Comparison of ENCODE assay signal across 9 cellular contexts in the genomic region with DNA sequence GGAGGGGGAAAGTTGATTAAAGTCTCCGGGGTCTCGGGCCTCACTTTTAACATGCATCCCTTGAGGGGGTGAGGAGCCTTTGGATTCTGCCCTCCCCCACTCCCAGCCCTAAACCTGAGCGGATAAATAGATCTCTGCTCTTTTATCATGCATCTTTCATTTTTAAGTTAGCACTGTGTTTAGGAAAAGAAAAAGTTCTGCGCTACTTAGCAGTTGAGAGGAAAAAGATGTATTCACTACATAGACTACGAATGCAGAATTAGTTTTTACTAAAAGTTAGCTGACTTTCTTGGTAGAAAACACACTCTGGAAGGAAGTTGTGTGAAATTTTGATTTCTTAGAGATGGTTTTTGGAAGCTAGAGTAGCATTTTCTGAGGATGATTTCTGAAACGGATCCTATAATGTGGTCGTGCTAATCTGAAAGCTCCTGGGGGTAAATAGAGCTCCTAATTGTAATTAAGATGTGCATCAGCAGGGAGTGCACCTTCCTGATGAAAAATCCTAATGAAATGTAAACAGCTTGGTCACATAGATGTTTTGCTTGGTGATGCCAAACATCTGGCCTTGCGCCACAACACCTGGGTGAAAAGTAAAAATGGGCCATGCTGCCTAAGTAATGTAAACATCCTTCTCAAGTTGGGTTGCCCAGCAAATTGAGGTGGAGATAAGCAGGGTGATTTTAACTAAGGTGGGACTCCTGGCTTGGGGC. TPM values are rescaled to one million over a fixed set of nuclear protein-coding genes. Genes with fewer than 3 reads are reported as not detected.
DNase-seq lines count a peak whose midpoint lies in the region; ATAC-seq and TF ChIP-seq lines count a peak whose summit lies in the region.
"Had no signal": no experiment of that assay in that cellular context is flagged by ENCODE, and none has a peak within 500 bp of the region (broad histone marks: within the 10 kb centered on the region; RNA-seq: fewer than 3 reads in every experiment).

No MANE protein-coding gene starts in this region.

- H3K9me3 Mint-ChIP-seq in MCF 10A (ENCODE audit: unreplicated experiment), result no peaks in the 10 kb centered on the region
- H3K9me3 Mint-ChIP-seq in memory B cell, result no peaks in the 10 kb centered on the region

- H3K36me3 ChIP-seq in heart left ventricle (no peaks in the 10 kb centered on the region), urinary bladder (ENCODE audit: insufficient read depth) (no peaks in the 10 kb centered on the region)

- WGBS in heart left ventricle, 4 donors, result 36 to 40% (median 38%) methylated on average over 8 of the region's 8 CpGs
- 37% methylated on average over 8 of the region's 8 CpGs for WGBS in urinary bladder

- POLR2A ChIA-PET in MCF 10A (lab: Yijun Ruan, JAX), result interaction anchor here (0.6 to 2.6 kb wide), 18 partner anchors 15 to 479 kb away, joined by 3 to 18 read pairs (median 4); no protein-coding TSS in a partner anchor

- H3K27me3 Mint-ChIP-seq in MCF 10A (ENCODE audit: insufficient read depth, unreplicated experiment) (no peaks in the 10 kb centered on the region), memory B cell (peaks cover 13% of the 10 kb centered on the region)

- DNase-seq in heart left ventricle, result no peak
- no peak for DNase-seq in Right ventricle myocardium superior
- DNase-seq in MCF 10A (ENCODE audit: unreplicated experiment), result peak; percentile 20
- DNase-seq in memory B cell (ENCODE audit: low spot score in 2 of 2), result no peak
- DNase-seq in glomerular visceral epithelial cell (ENCODE audit: extremely low spot score), result no peak
- no peak for DNase-seq in NCI-H128 (lab: John Stamatoyannopoulos, UW; ENCODE audit: unreplicated experiment)
- DNase-seq: SHP77 treated with DMSO at 0.1 percent for 48 hours had no signal

- H3K9me3 ChIP-seq in heart left ventricle, result no peaks in the 10 kb centered on the region

- peak in 1 of 4 donors; percentile 1 for ATAC-seq in heart left ventricle
- no peak for ATAC-seq in Right ventricle myocardium superior (ENCODE audit: poor library complexity)
- ATAC-seq in memory B cell (ENCODE audit: low read depth), result no peak
- ATAC-seq in GM18868 (IDR thresholded peaks at IDR 0.05; ENCODE audit: unreplicated experiment), result no peak

- TF ChIP-seq POLR2A in heart left ventricle (IDR thresholded peaks at IDR 0.05), result no peak

- BruUV-seq in MCF 10A (replicated peaks; lab: Mats Ljungman, UMichigan), result TSS peak; percentile 23

- H3K27ac Mint-ChIP-seq in MCF 10A (ENCODE audit: low read depth, unreplicated experiment) (peak overlapping the region; percentile 29), memory B cell (no peak overlapping the region)

- H3K4me1 Mint-ChIP-seq in MCF 10A (ENCODE audit: insufficient read depth, unreplicated experiment) (peaks cover 16% of the 10 kb centered on the region), memory B cell (peaks cover 10% of the 10 kb centered on the region)

- TF ChIP-seq CTCF in heart left ventricle (IDR thresholded peaks at IDR 0.05) (no peak), MCF 10A (IDR thresholded peaks at IDR 0.05; ENCODE audit: unreplicated experiment) (no peak)

- H3K4me3 Mint-ChIP-seq in MCF 10A (ENCODE audit: unreplicated experiment), result peak overlapping the region; percentile 93
- peak overlapping the region; percentile 59 for H3K4me3 Mint-ChIP-seq in memory B cell

- H3K36me3 Mint-ChIP-seq in MCF 10A (ENCODE audit: insufficient read depth, unreplicated experiment) (peaks cover 5% of the 10 kb centered on the region), memory B cell (no peaks in the 10 kb centered on the region)

- peaks cover 0 to 46% (median 0%) of the 10 kb centered on the region in 9 donors for H3K27me3 ChIP-seq in heart left ventricle

- H3K27ac ChIP-seq in heart left ventricle (peak overlapping the region in 10 of 12 donors; percentile 74 to 99 (median 93)), urinary bladder (ENCODE audit: low read depth) (no peak overlapping the region)

- H3K4me1 ChIP-seq in heart left ventricle (peaks cover 0 to 52% (median 22%) of the 10 kb centered on the region in 12 donors), urinary bladder (ENCODE audit: insufficient read depth) (peaks cover 3% of the 10 kb centered on the region)

- CTCF ChIA-PET in MCF 10A (lab: Yijun Ruan, JAX), result interaction anchor here (0.6 to 1.5 kb wide), 6 partner anchors 11 to 399 kb away, joined by 3 to 14 read pairs (median 4); no protein-coding TSS in a partner anchor

- intact Hi-C loops in heart left ventricle (cut with DNase I) (loop anchor here (2.0 to 10.0 kb wide), 16 partner anchors 71 to 469 kb away; no protein-coding TSS in a partner anchor), Right ventricle myocardium superior (cut with DNase I) (no loop called here), MCF 10A (cut with micrococcal nuclease) (loop anchor here (1.0 to 10.0 kb wide), 3 partner anchors 162 to 358 kb away; no protein-coding TSS in a partner anchor)

- peak overlapping the region; percentile 55 to 94 (median 73) for H3K4me3 ChIP-seq in heart left ventricle
- H3K4me3 ChIP-seq in urinary bladder (ENCODE audit: low read depth, low read length), result peak overlapping the region; percentile 69

RNA-seq across cellular contexts. Expression of a gene that starts 1.8 kb away (rescaled TPM):
- total RNA-seq in heart left ventricle (10 to 100 TPM; 13.4 to 35.3 (median 19.6) TPM), Right ventricle myocardium superior (8.6 TPM), MCF 10A (2022) (4.6 and 10.3 TPM in 2 replicates), urinary bladder (33.2 TPM)
- polyA plus RNA-seq in heart left ventricle (1 to 10 TPM; 4.1 to 9.6 TPM), urinary bladder (5.9 TPM)
